In the genomic region with DNA sequence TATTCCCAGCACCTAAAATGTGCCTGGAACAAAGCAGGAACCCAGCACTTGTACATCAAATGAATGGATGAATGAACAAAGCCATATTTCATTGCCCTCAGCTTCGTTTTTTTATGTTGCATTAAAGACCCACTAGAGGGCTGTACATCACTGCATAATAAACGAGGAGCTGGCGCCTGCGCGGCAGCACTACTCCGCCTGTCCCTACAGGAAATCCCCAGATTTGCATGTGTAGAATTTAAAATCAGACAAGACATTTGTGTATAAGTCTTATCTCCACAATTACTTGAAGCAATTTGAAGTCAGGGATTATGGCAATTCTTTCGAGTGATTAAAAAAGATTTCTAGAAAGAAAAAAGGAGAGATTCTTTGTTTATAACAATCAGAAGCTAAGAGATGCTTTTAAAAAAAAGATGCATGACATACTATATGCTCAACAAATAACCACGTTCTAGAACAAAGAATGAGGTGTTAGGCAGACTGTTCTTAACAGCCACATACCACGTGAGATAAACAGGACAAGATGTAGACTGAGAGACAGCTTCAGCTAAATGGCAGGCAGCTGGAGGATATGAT, we compare ENCODE assay signal across 7 cellular contexts. TPM values are rescaled to one million over a fixed set of nuclear protein-coding genes. Genes with fewer than 3 reads are reported as not detected.
DNase-seq lines count a peak whose midpoint lies in the region; ATAC-seq and TF ChIP-seq lines count a peak whose summit lies in the region.

No MANE protein-coding gene starts in this region.

- H3K4me1 ChIP-seq in heart left ventricle, result peaks cover 0 to 10% (median under 1%) of the 10 kb centered on the region in 12 donors

- no peak for TF ChIP-seq POLR2A in heart left ventricle (IDR thresholded peaks at IDR 0.05)

- ATAC-seq in GM18502 (IDR thresholded peaks at IDR 0.05; ENCODE audit: poor library complexity, unreplicated experiment) (peak; percentile 83), HG02885 (IDR thresholded peaks at IDR 0.05; ENCODE audit: poor library complexity, unreplicated experiment) (peak; percentile 72), heart left ventricle (peak; percentile 68 to 92 (median 87))

- no peaks in the 10 kb centered on the region for H3K9me3 Mint-ChIP-seq in activated naive CD8-positive, alpha-beta T cell (ENCODE audit: low read depth)

- peaks cover 8% of the 10 kb centered on the region for H3K4me1 Mint-ChIP-seq in activated naive CD8-positive, alpha-beta T cell (ENCODE audit: low read depth)

- intact Hi-C loops in heart left ventricle (cut with DNase I), result loop anchor here (1.0 to 10.0 kb wide), 15 partner anchors 150 to 784 kb away; a partner anchor contains a TSS

- peak; percentile 56 to 80 (median 69) for TF ChIP-seq CTCF in heart left ventricle (IDR thresholded peaks at IDR 0.05)
- peak; percentile 62 for TF ChIP-seq CTCF in retinal pigment epithelial cell (conservative IDR thresholded peaks at IDR 0.05; ENCODE audit: low read depth, low read length)

- H3K27ac ChIP-seq in heart left ventricle, result peak overlapping the region in 1 of 12 donors; percentile 54

- peak overlapping the region; percentile 19 for H3K27ac Mint-ChIP-seq in activated naive CD8-positive, alpha-beta T cell

- no peaks in the 10 kb centered on the region for H3K36me3 ChIP-seq in heart left ventricle

- H3K4me3 Mint-ChIP-seq in activated naive CD8-positive, alpha-beta T cell, result no peak overlapping the region

- H3K27me3 ChIP-seq in heart left ventricle, result peaks cover 0 to under 1% (median 0%) of the 10 kb centered on the region in 9 donors

- no peak overlapping the region for H3K4me3 ChIP-seq in heart left ventricle
- no peak overlapping the region for H3K4me3 ChIP-seq in retinal pigment epithelial cell (ENCODE audit: low read length)

- DNase-seq in NCI-H146 (lab: John Stamatoyannopoulos, UW) (peak; percentile 88), SW480 (ENCODE audit: low spot score) (peak; percentile 90), heart left ventricle (peak; percentile 43 to 74 (median 60)), retinal pigment epithelial cell (ENCODE audit: low read depth) (peak; percentile 72)

- no peaks in the 10 kb centered on the region for H3K9me3 ChIP-seq in heart left ventricle

- WGBS in heart left ventricle, 4 donors, result 2 to 4% (median 3%) methylated on average over 9 of the region's 9 CpGs

- no peaks in the 10 kb centered on the region for H3K36me3 Mint-ChIP-seq in activated naive CD8-positive, alpha-beta T cell

- no peaks in the 10 kb centered on the region for H3K27me3 Mint-ChIP-seq in activated naive CD8-positive, alpha-beta T cell

RNA-seq across cellular contexts. Expression of a gene that starts 5.4 kb away (rescaled TPM):
- total RNA-seq in heart left ventricle, result 1 to 10 TPM in 1 of 9 donors, under 1 TPM in 4, not detected in 4; 0.16 to 2.5 (median 0.34) TPM
- under 1 TPM in 1 of 2 donors, not detected in 1; 0.10 TPM for polyA plus RNA-seq in heart left ventricle
